Comparison of ENCODE assay signal across 19 cellular contexts in genomic region chr16:10312023-10312422, GRCh38.
DNase-seq lines count a peak whose midpoint lies in the region; ATAC-seq, FAIRE-seq and TF ChIP-seq lines count a peak whose summit lies in the region.
"Had no signal": no experiment of that assay in that cellular context is flagged by ENCODE, and none has a peak within 500 bp of the region (broad histone marks: within the 10 kb centered on the region; RNA-seq: fewer than 3 reads in every experiment).

No MANE protein-coding gene starts in this region.

- POLR2A ChIA-PET in K562 (lab: Yijun Ruan, JAX): no interaction called here

- H3K4me1 Mint-ChIP-seq in mesothelial cell of epicardium: peaks cover 40% of the 10 kb centered on the region
- H3K4me1 Mint-ChIP-seq: CD14-positive monocyte had no signal

- no peaks in the 10 kb centered on the region for H3K9me3 Mint-ChIP-seq in mesothelial cell of epicardium

- CTCF ChIA-PET in K562 (lab: Yijun Ruan, JAX; ENCODE audit: low intra/inter-chr PET ratio): no interaction called here

- H3K36me3 ChIP-seq in K562 (ENCODE audit: control insufficient read depth, insufficient read depth, low read length) (no peaks in the 10 kb centered on the region), mucosa of descending colon (ENCODE audit: low read depth) (no peaks in the 10 kb centered on the region)

- H3K4me3 ChIP-seq in K562: no peak overlapping the region
- H3K4me3 ChIP-seq in mucosa of descending colon: no peak overlapping the region

- no peak overlapping the region for H3K9ac ChIP-seq in K562 (ENCODE audit: insufficient read depth in 1 of 2, low read depth in 2 of 2, low read length in 2 of 2)

- no peak overlapping the region for H3K4me2 ChIP-seq in K562 (ENCODE audit: insufficient read depth, low read length)

- H3K9me3 ChIP-seq in K562 (replicated peaks; ENCODE audit: control insufficient read depth, insufficient read depth, low read depth, low read length) (no peaks in the 10 kb centered on the region; the same call in 1 of the 2 replicates), mucosa of descending colon (no peaks in the 10 kb centered on the region)

- BruUV-seq in K562 (replicated peaks; lab: Mats Ljungman, UMichigan): no TSS peak

- H3K4me1 ChIP-seq in K562 (replicated peaks in 1 of 2; ENCODE audit: control insufficient read depth in 2 of 2, insufficient read depth in 2 of 2, low read length in 2 of 2) (peaks cover 11 to 23% of the 10 kb centered on the region in 2 experiments), mucosa of descending colon (ENCODE audit: low read depth) (no peaks in the 10 kb centered on the region)

- H3K27me3 Mint-ChIP-seq in mesothelial cell of epicardium (ENCODE audit: low read depth): no peaks in the 10 kb centered on the region

- FAIRE-seq in GM18507 (lab: Jason Lieb, UNC) (peak; percentile 29), K562 (lab: Jason Lieb, UNC) (no peak)
- FAIRE-seq: GM12892, HTR-8/SVneo had no signal

- H3K9me1 ChIP-seq in K562 (ENCODE audit: control insufficient read depth, insufficient read depth, low read length): no peaks in the 10 kb centered on the region

- intact Hi-C loops in K562 (cut with micrococcal nuclease) (loop anchor here (5.0 kb wide), 1 partner anchor 425 kb away; no protein-coding TSS in a partner anchor), mucosa of descending colon (cut with DNase I, micrococcal nuclease) (no loop called here)

- ATAC-seq in K562 (no peak), mucosa of descending colon (no peak)
- ATAC-seq: PC-3 had no signal

- H3K36me3 Mint-ChIP-seq in mesothelial cell of epicardium: no peaks in the 10 kb centered on the region
- H3K36me3 Mint-ChIP-seq: CD14-positive monocyte had no signal

- no peak for DNase-seq in GM18507 (ENCODE audit: extremely low spot score, insufficient read length, low read depth)
- DNase-seq in K562 (ENCODE audit: extremely low read depth in 1 of 4, low spot score in 3 of 4): no peak
- DNase-seq in mesothelial cell of epicardium (ENCODE audit: low spot score in 2 of 2, unreplicated experiment in 2 of 2): no peak
- no peak for DNase-seq in NCI-H1092 (lab: John Stamatoyannopoulos, UW)
- DNase-seq in mucosa of descending colon: no peak
- DNase-seq in globus pallidus (ENCODE audit: low spot score): no peak
- no peak for DNase-seq in Ammon's horn (ENCODE audit: low spot score)
- DNase-seq: DMS79, IMR-90, NCI-H1417, NCI-H1694 treated with DMSO at 0.1 percent for 48 hours, NCI-H2107, NCI-H446 treated with DMSO at 0.1 percent for 48 hours, NCI-H526 treated with DMSO at 0.1 percent for 48 hours, PC-3, Right ventricle myocardium superior had no signal

- H3K27me3 ChIP-seq in K562 (ENCODE audit: control insufficient read depth in 2 of 2, insufficient read depth in 2 of 2, low read length in 2 of 2): no peaks in the 10 kb centered on the region

- in situ Hi-C loops in K562 (cut with MboI): loop anchor here (5.0 kb wide), 1 partner anchor 195 kb away; no protein-coding TSS in a partner anchor

- H3K27ac ChIP-seq in K562 (ENCODE audit: extremely low read depth, low read depth, low read length): no peak overlapping the region

- H3K79me2 ChIP-seq in K562 (ENCODE audit: control insufficient read depth, insufficient read depth, low read length): no peaks in the 10 kb centered on the region

- no peak for TF ChIP-seq EP300 in K562 (IDR thresholded peaks at IDR 0.05; ENCODE audit: low read length)

- 29% methylated on average over 5 of the region's 5 CpGs for WGBS in K562 (ENCODE audit: insufficient coverage, low coverage, missing lambda C conversion rate)

- TF ChIP-seq CTCF in K562 (IDR thresholded peaks at IDR 0.05 in 2 of 3, conservative IDR thresholded peaks at IDR 0.05 in 1 of 3; ENCODE audit: insufficient read depth in 2 of 3, low read depth in 1 of 3, low read length in 3 of 3): no peak
- TF ChIP-seq CTCF in mesothelial cell of epicardium (IDR thresholded peaks at IDR 0.05; ENCODE audit: unreplicated experiment): no peak
- TF ChIP-seq CTCF in mucosa of descending colon (IDR thresholded peaks at IDR 0.05): no peak

- peak overlapping the region; percentile 96 for H3K27ac Mint-ChIP-seq in mesothelial cell of epicardium
- H3K27ac Mint-ChIP-seq: CD14-positive monocyte had no signal

- no peak overlapping the region for H2AFZ ChIP-seq in K562 (ENCODE audit: low read depth, low read length)

- TF ChIP-seq RAD21 in K562 (CRISPR knock-in tag; conservative IDR thresholded peaks at IDR 0.05 in 1 of 2, IDR thresholded peaks at IDR 0.05 in 1 of 2): no peak

- no peak overlapping the region for H3K4me3 Mint-ChIP-seq in mesothelial cell of epicardium
- H3K4me3 Mint-ChIP-seq: CD14-positive monocyte had no signal

- H4K20me1 ChIP-seq in K562 (replicated peaks; ENCODE audit: control insufficient read depth, insufficient read depth, low read length): no peaks in the 10 kb centered on the region

- no peak for TF ChIP-seq POLR2A in K562 (conservative IDR thresholded peaks at IDR 0.05)

TF ChIP-seq in K562, 482 proteins besides CTCF, POLR2A, EP300 and RAD21:
- TF ChIP-seq SOX6 (IDR thresholded peaks at IDR 0.05) (peak; percentile 64), MEIS2 (IDR thresholded peaks at IDR 0.05; ENCODE audit: partially characterized antibody) (peak; percentile 86), MXD1 (CRISPR knock-in tag; IDR thresholded peaks at IDR 0.05; ENCODE audit: borderline replicate concordance, poor library complexity, severe bottlenecking) (no peak), NCOR1 (IDR thresholded peaks at IDR 0.05) (0 out of 2 replicates have a peak, but pooled peaks have one; percentile 12), TAL1 (IDR thresholded peaks at IDR 0.05) (0 out of 2 replicates have a peak, but pooled peaks have one; percentile 20), NCOA2 (IDR thresholded peaks at IDR 0.05; ENCODE audit: partially characterized antibody in 2 of 2) (no peak), PBX2 (CRISPR knock-in tag; IDR thresholded peaks at IDR 0.05; ENCODE audit: low read depth) (no peak), PBX2 (tag; conservative IDR thresholded peaks at IDR 0.05; ENCODE audit: low read depth) (peak; percentile 91), ZNF766 (CRISPR knock-in tag; conservative IDR thresholded peaks at IDR 0.05) (no peak), PKNOX1 (IDR thresholded peaks at IDR 0.05) (peak; percentile 64; the same call in 1 of the 2 replicates), KDM1A (IDR thresholded peaks at IDR 0.05) (peak in 1 of 2 experiments; percentile 33; a peak in 1 of 4 replicates), TCF3 (CRISPR knock-in tag; IDR thresholded peaks at IDR 0.05) (peak; percentile 36), ARID1B (IDR thresholded peaks at IDR 0.05) (peak; percentile 45; the same call in 1 of the 2 replicates), HNRNPLL (IDR thresholded peaks at IDR 0.05; ENCODE audit: low read depth, low read length, poor library complexity, severe bottlenecking) (no peak), RCOR1 (IDR thresholded peaks at IDR 0.05; ENCODE audit: borderline replicate concordance in 1 of 2, low read depth in 2 of 2, low read length in 2 of 2) (no peak), CBFA2T3 (IDR thresholded peaks at IDR 0.05) (peak; percentile 50)
TF ChIP-seq in K562: peak in this region for 10.
